In the genomic region with DNA sequence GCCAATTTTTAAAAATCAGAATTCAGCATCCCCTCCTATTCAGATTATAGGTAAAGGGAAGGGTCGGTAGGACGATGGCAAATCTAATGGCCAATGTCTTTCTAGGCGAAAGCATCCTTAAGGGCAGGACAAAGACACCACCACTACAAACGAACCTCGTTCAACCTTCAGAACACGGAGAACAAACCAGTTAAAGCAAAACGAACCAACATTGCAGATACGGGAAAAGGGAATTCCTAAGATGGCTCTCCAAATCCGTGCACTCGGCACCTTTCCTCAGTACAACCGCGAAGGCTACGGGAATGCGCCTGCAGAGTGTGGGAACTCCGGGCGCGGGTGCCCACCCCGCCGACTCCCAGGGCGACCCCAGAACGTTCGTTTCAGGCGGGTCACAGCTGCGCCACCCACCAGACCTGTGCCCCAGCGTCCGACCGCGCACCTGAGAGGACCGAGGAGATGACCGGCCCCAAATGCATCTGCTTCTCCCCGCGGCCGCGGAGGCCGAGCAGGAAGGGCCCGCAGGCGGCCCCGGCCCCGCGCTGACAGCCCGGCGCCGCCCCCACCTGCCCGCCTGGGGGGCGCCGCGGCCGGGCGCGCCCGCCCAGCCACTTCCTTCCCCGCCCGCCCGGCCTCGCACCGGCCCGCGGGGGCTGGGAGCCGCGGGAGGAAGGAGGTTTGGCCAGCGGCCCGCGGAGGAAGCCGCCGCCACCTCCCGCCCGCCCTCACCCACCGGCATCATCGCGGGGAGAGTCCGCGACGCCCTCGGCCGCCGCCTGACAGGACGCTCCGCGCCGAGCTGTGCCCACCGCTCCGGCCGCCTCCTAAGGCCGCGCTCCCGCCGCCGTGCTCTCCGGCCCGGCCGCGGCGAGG, we compare ENCODE assay signal across 8 cellular contexts. TPM values are rescaled to one million over a fixed set of nuclear protein-coding genes. Genes with fewer than 3 reads are reported as not detected.
DNase-seq lines count a peak whose midpoint lies in the region; ATAC-seq, FAIRE-seq and TF ChIP-seq lines count a peak whose summit lies in the region.

No MANE protein-coding gene starts in this region.

- H3K9me3 ChIP-seq in pancreas = no peaks in the 10 kb centered on the region

- peaks cover 5 to 21% (median 9%) of the 10 kb centered on the region in 3 donors for H3K4me1 ChIP-seq in pancreas

- TF ChIP-seq CTCF in glutamatergic neuron (IDR thresholded peaks at IDR 0.05; ENCODE audit: partially characterized antibody, unreplicated experiment) = no peak
- TF ChIP-seq CTCF in pancreas (IDR thresholded peaks at IDR 0.05) = no peak

- H3K27ac Mint-ChIP-seq in glutamatergic neuron (ENCODE audit: unreplicated experiment) = no peak overlapping the region

- DNase-seq in NCI-H2081 (lab: John Stamatoyannopoulos, UW) = peak; percentile 65
- no peak for DNase-seq in NCI-H2081 treated with DMSO at 0.1 percent for 48 hours (lab: John Stamatoyannopoulos, UW)
- peak; percentile 53 for DNase-seq in NCI-H1694 (lab: John Stamatoyannopoulos, UW)
- DNase-seq in activated gamma-delta T cell (lab: John Stamatoyannopoulos, UW) = peak; percentile 53
- DNase-seq in glutamatergic neuron = peak; percentile 34
- peak in 5 of 6 donors; percentile 52 to 78 (median 76) for DNase-seq in pancreas
- DNase-seq in DMS114 treated with DMSO at 0.1 percent for 48 hours (lab: John Stamatoyannopoulos, UW; ENCODE audit: unreplicated experiment) = no peak

- no peaks in the 10 kb centered on the region for H3K36me3 Mint-ChIP-seq in glutamatergic neuron (ENCODE audit: unreplicated experiment)

- H3K9me3 Mint-ChIP-seq in glutamatergic neuron (ENCODE audit: unreplicated experiment) = peaks cover 15% of the 10 kb centered on the region

- H3K4me1 Mint-ChIP-seq in glutamatergic neuron (ENCODE audit: low read depth, unreplicated experiment) = peaks cover 4% of the 10 kb centered on the region

- H3K27me3 Mint-ChIP-seq in glutamatergic neuron (ENCODE audit: unreplicated experiment) = peaks cover 12% of the 10 kb centered on the region

- intact Hi-C loops in pancreas (cut with DNase I) = loop anchor here in 1 of 3 donors (10.0 kb wide), 1 partner anchor 48 kb away; no protein-coding TSS in a partner anchor

- peak overlapping the region; percentile 48 to 80 (median 66) for H3K4me3 ChIP-seq in pancreas

- peak overlapping the region; percentile 92 for H3K4me3 Mint-ChIP-seq in glutamatergic neuron (ENCODE audit: unreplicated experiment)

- no peak for FAIRE-seq in pancreas (lab: Jason Lieb, UNC)

- WGBS in pancreas, 2 donors = 0 to 1% methylated on average over 39 to 93 of the region's 93 CpGs

- H3K27me3 ChIP-seq in pancreas = no peaks in the 10 kb centered on the region

- no peaks in the 10 kb centered on the region for H3K36me3 ChIP-seq in pancreas

- peak overlapping the region; percentile 60 to 76 (median 68) for H3K27ac ChIP-seq in pancreas

- ATAC-seq in HG02571 (IDR thresholded peaks at IDR 0.05; ENCODE audit: unreplicated experiment) (peak; percentile 28), pancreas (peak in 3 of 4 donors; percentile 1 to 24 (median 6))

RNA-seq across cellular contexts. Expression of a gene that starts 0.6 kb away (rescaled TPM):
- total RNA-seq in glutamatergic neuron (ENCODE audit: unreplicated experiment) = 24.6 TPM
- 10 to 100 TPM; 20.9 to 33.9 (median 24.5) TPM for total RNA-seq in pancreas
- 10 to 100 TPM; 31.4 to 33.8 TPM for polyA plus RNA-seq in pancreas

Comparison
In these comparisons a context has a peak if more than half of its experiments do, and no peak if none do; other contexts are left out.
1. DNase-seq: peak in NCI-H2081 (2 of 2), NCI-H1694 (single experiment), activated gamma-delta T cell (single experiment), glutamatergic neuron (single experiment) and pancreas (5 of 6); none in NCI-H2081 treated with DMSO at 0.1 percent for 48 hours (single experiment) and DMS114 treated with DMSO at 0.1 percent for 48 hours (single experiment).